8 cellular contexts compared by ENCODE assay signal in genomic region chr10:12605580-12606405, GRCh38.
DNase-seq lines count a peak whose midpoint lies in the region; ATAC-seq and TF ChIP-seq lines count a peak whose summit lies in the region.

No MANE protein-coding gene starts in this region.

- POLR2A ChIA-PET in OCI-LY7 (lab: Charles Lee) = no interaction called here

- intact Hi-C loops in OCI-LY7 (cut with micrococcal nuclease; ENCODE audit: unreplicated experiment) = no loop called here
- intact Hi-C loops in activated naive CD4-positive, alpha-beta T cell treated with anti-CD3 and anti-CD28 coated beads for 36 hours (cut with micrococcal nuclease) = no loop called here
- intact Hi-C loops in left cardiac atrium (cut with DNase I) = no loop called here

- peak overlapping the region; percentile 81 for H2AFZ ChIP-seq in OCI-LY7 (ENCODE audit: low read length)

- H3K4me2 ChIP-seq in OCI-LY7 (ENCODE audit: low read length) = peak overlapping the region; percentile 89

- no peaks in the 10 kb centered on the region for H3K9me2 ChIP-seq in OCI-LY7 (ENCODE audit: insufficient read depth, low read length)

- H3K4me3 Mint-ChIP-seq in activated naive CD4-positive, alpha-beta T cell treated with anti-CD3 and anti-CD28 coated beads for 36 hours = peak overlapping the region; percentile 84

- peak overlapping the region; percentile 59 for H3K4me3 ChIP-seq in OCI-LY7 (ENCODE audit: low read depth, low read length, poor library complexity, severe bottlenecking)

- peaks cover 14% of the 10 kb centered on the region for H3K4me1 Mint-ChIP-seq in activated naive CD4-positive, alpha-beta T cell treated with anti-CD3 and anti-CD28 coated beads for 36 hours (ENCODE audit: low read depth)

- peaks cover 23% of the 10 kb centered on the region for H3K4me1 ChIP-seq in OCI-LY7 (ENCODE audit: insufficient read depth, low read length, poor library complexity, severe bottlenecking)

- ATAC-seq in GM18909 (IDR thresholded peaks at IDR 0.05; ENCODE audit: poor library complexity, unreplicated experiment) = peak; percentile 80
- ATAC-seq in HG03196 (IDR thresholded peaks at IDR 0.05; ENCODE audit: unreplicated experiment) = peak; percentile 59
- peak; percentile 92 to 95 for ATAC-seq in left cardiac atrium

- H3K9me3 ChIP-seq in OCI-LY7 (ENCODE audit: low read length) = no peaks in the 10 kb centered on the region

- H3K27ac Mint-ChIP-seq in activated naive CD4-positive, alpha-beta T cell treated with anti-CD3 and anti-CD28 coated beads for 36 hours = peak overlapping the region; percentile 96

- no peak for TF ChIP-seq CTCF in OCI-LY7 (conservative IDR thresholded peaks at IDR 0.05; ENCODE audit: low read length)

- H4K20me1 ChIP-seq in OCI-LY7 (ENCODE audit: insufficient read depth, low read length) = no peaks in the 10 kb centered on the region

- no TSS peak for BruUV-seq in OCI-LY7 (replicated peaks; lab: Mats Ljungman, UMichigan)

- H3K27ac ChIP-seq in OCI-LY7 (ENCODE audit: low read depth, low read length, poor library complexity, severe bottlenecking) = peak overlapping the region; percentile 80

- no peaks in the 10 kb centered on the region for H3K79me2 ChIP-seq in OCI-LY7 (ENCODE audit: insufficient read depth, low read depth, low read length)

- no peaks in the 10 kb centered on the region for H3K27me3 Mint-ChIP-seq in activated naive CD4-positive, alpha-beta T cell treated with anti-CD3 and anti-CD28 coated beads for 36 hours (ENCODE audit: low read depth)

- no peaks in the 10 kb centered on the region for H3K9me3 Mint-ChIP-seq in activated naive CD4-positive, alpha-beta T cell treated with anti-CD3 and anti-CD28 coated beads for 36 hours

- CTCF ChIA-PET in OCI-LY7 (lab: Charles Lee; ENCODE audit: unreplicated experiment) = no interaction called here
- CTCF ChIA-PET in activated naive CD4-positive, alpha-beta T cell treated with anti-CD3 and anti-CD28 coated beads for 36 hours (lab: Charles Lee) = interaction anchor here (0.7 to 1.1 kb wide), 2 partner anchors 11 to 102 kb away, joined by 3 read pairs; no protein-coding TSS in a partner anchor

- peak; percentile 62 for DNase-seq in AG08396 (ENCODE audit: low spot score)
- DNase-seq in OCI-LY7 (ENCODE audit: low spot score) = peak; percentile 84
- DNase-seq in activated naive CD4-positive, alpha-beta T cell treated with anti-CD3 and anti-CD28 coated beads for 36 hours = peak; percentile 67
- DNase-seq in left cardiac atrium = peak; percentile 76
- DNase-seq in smooth muscle cell of the brain vasculature (ENCODE audit: low read depth, low spot score) = peak; percentile 12
- DNase-seq in amniotic stem cell (lab: John Stamatoyannopoulos, UW) = no peak

- H3K36me3 ChIP-seq in OCI-LY7 (ENCODE audit: insufficient read depth, low read length) = no peaks in the 10 kb centered on the region

- no peaks in the 10 kb centered on the region for H3K36me3 Mint-ChIP-seq in activated naive CD4-positive, alpha-beta T cell treated with anti-CD3 and anti-CD28 coated beads for 36 hours (ENCODE audit: low read depth)
